29 cellular contexts compared by ENCODE assay signal in the genomic region with DNA sequence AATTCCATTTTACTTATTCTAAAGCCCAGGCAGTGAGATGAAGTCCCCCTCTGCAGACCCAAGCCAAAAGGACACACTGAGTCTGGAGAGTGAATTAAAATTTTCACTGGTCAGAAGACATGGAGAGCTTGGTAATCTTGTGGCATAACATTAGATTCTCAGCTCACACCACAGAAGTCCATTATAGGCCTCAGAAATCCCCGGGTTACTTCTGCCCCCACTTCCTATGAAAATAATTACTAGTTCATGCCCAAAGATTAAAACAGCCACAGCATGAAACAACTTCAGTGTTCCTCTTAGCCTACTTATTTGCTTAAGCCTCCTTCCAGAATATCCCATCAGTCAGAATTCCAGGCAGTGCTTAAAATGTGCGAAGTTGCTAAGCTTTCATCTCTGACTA.
"Had no signal": no experiment of that assay in that cellular context is flagged by ENCODE, and none has a peak within 500 bp of the region (broad histone marks: within the 10 kb centered on the region; RNA-seq: fewer than 3 reads in every experiment).

No MANE protein-coding gene starts in this region.

- H3K27ac Mint-ChIP-seq: activated CD4-positive, alpha-beta memory T cell treated with anti-CD3 and anti-CD28 coated beads for 36 hours; activated CD4-positive, alpha-beta T cell treated with anti-CD3 and anti-CD28 coated beads, Interleukin-2, amount 10 ng/mL, durations not matched to agents 24 days and 14 days; activated T-helper 1 cell treated with anti-CD3 and anti-CD28 coated beads, Interleukin-12 subunit alpha, Interleukin-12 subunit beta, Interleukin-2, Interleukin-4 antibody, amounts not matched to agents 30 ng/mL and 10 ng/mL and 1 ng/mL, durations not matched to agents 14 hours and 24 hours and 36 hours; natural killer cell treated with Interleukin-12 subunit alpha and Interleukin-12 subunit beta and Interleukin-15 and Interleukin-18, amount 100 ng/mL, for 72 hours; T-helper 17 cell had no signal

- ATAC-seq: body of pancreas; left lung; lower lobe of right lung; natural killer cell treated with Interleukin-12 subunit alpha and Interleukin-12 subunit beta and Interleukin-15 and Interleukin-18, amount 100 ng/mL, for 72 hours; psoas muscle; T-helper 17 cell; upper lobe of right lung had no signal

- H3K4me1 ChIP-seq: body of pancreas, colonic mucosa, left lung, lower lobe of right lung, psoas muscle, right atrium auricular region, suprapubic skin, tibial artery, upper lobe of right lung had no signal

- H3K4me3 ChIP-seq: body of pancreas, colonic mucosa, dorsolateral prefrontal cortex, left lung, lower lobe of right lung, ovary, psoas muscle, right atrium auricular region, suprapubic skin, tibial artery, upper lobe of right lung had no signal

- H3K9me3 Mint-ChIP-seq: activated CD4-positive, alpha-beta memory T cell treated with anti-CD3 and anti-CD28 coated beads for 36 hours; activated CD4-positive, alpha-beta T cell treated with anti-CD3 and anti-CD28 coated beads, Interleukin-2, amount 10 ng/mL, durations not matched to agents 24 days and 14 days; activated T-helper 1 cell treated with anti-CD3 and anti-CD28 coated beads, Interleukin-12 subunit alpha, Interleukin-12 subunit beta, Interleukin-2, Interleukin-4 antibody, amounts not matched to agents 30 ng/mL and 10 ng/mL and 1 ng/mL, durations not matched to agents 14 hours and 24 hours and 36 hours had no signal

- H3K9me3 ChIP-seq: body of pancreas, colonic mucosa, left lung, lower lobe of right lung, neutrophil, ovary, psoas muscle, right atrium auricular region, suprapubic skin, tibial artery, upper lobe of right lung had no signal

- H3K4me3 Mint-ChIP-seq: activated CD4-positive, alpha-beta memory T cell treated with anti-CD3 and anti-CD28 coated beads for 36 hours; activated CD4-positive, alpha-beta T cell treated with anti-CD3 and anti-CD28 coated beads, Interleukin-2, amount 10 ng/mL, durations not matched to agents 24 days and 14 days; activated T-helper 1 cell treated with anti-CD3 and anti-CD28 coated beads, Interleukin-12 subunit alpha, Interleukin-12 subunit beta, Interleukin-2, Interleukin-4 antibody, amounts not matched to agents 30 ng/mL and 10 ng/mL and 1 ng/mL, durations not matched to agents 14 hours and 24 hours and 36 hours; natural killer cell treated with Interleukin-12 subunit alpha and Interleukin-12 subunit beta and Interleukin-15 and Interleukin-18, amount 100 ng/mL, for 72 hours; T-helper 17 cell had no signal

- H3K36me3 Mint-ChIP-seq: activated CD4-positive, alpha-beta memory T cell treated with anti-CD3 and anti-CD28 coated beads for 36 hours; natural killer cell treated with Interleukin-12 subunit alpha and Interleukin-12 subunit beta and Interleukin-15 and Interleukin-18, amount 100 ng/mL, for 72 hours had no signal

- H3K4me1 Mint-ChIP-seq: activated CD4-positive, alpha-beta T cell treated with anti-CD3 and anti-CD28 coated beads, Interleukin-2, amount 10 ng/mL, durations not matched to agents 24 days and 14 days; T-helper 17 cell had no signal

- H3K27me3 Mint-ChIP-seq: activated CD4-positive, alpha-beta memory T cell treated with anti-CD3 and anti-CD28 coated beads for 36 hours; natural killer cell treated with Interleukin-12 subunit alpha and Interleukin-12 subunit beta and Interleukin-15 and Interleukin-18, amount 100 ng/mL, for 72 hours had no signal

- H3K27ac ChIP-seq: body of pancreas, colonic mucosa, dorsolateral prefrontal cortex, left lung, lower lobe of right lung, neutrophil, ovary, psoas muscle, right atrium auricular region, suprapubic skin, tibial artery, upper lobe of right lung had no signal

- DNase-seq: activated CD4-positive, alpha-beta memory T cell treated with anti-CD3 and anti-CD28 coated beads for 36 hours; activated CD4-positive, alpha-beta T cell treated with anti-CD3 and anti-CD28 coated beads, Interleukin-2, amount 10 ng/mL, durations not matched to agents 24 days and 14 days; activated CD4-positive, CD25-positive, alpha-beta regulatory T cell treated with anti-CD3 and anti-CD28 coated beads, Interleukin-2, amount 50 U/mL, for 72 hours; activated CD8-positive, alpha-beta memory T cell treated with anti-CD3 and anti-CD28 coated beads, Interleukin-2, amount 50 U/mL, for 4 hours; activated effector memory CD4-positive, alpha-beta T cell treated with anti-CD3 and anti-CD28 coated beads, Interleukin-2, amount 50 U/mL, for 16 hours; activated naive CD4-positive, alpha-beta T cell treated with anti-CD3 and anti-CD28 coated beads, Interleukin-2, amount 50 U/mL, for 16 hours; activated T-cell treated with anti-CD3 and anti-CD28 coated beads, Interleukin-2, amount 50 U/mL, for 1 hour; body of pancreas; cerebellar nuclear complex; colonic mucosa; dorsolateral prefrontal cortex; effector memory CD4-positive, alpha-beta T cell; glutamatergic neuron; left lung; lower lobe of right lung; mesenchymal stem cell; ovary; psoas muscle; stimulated activated CD4-positive, alpha-beta T cell treated with anti-CD3 and anti-CD28 coated beads, Interleukin-15, amount 100 ng/mL, for 24 hours; stimulated activated CD4-positive, alpha-beta T cell treated with anti-CD3 and anti-CD28 coated beads, Interleukin-2, amount 100 ng/mL, for 24 hours; stimulated activated naive CD4-positive, alpha-beta T cell; T-helper 17 cell; tibial artery; upper lobe of right lung had no signal

- H3K27me3 ChIP-seq: body of pancreas, colonic mucosa, dorsolateral prefrontal cortex, left lung, neutrophil, ovary, right atrium auricular region, suprapubic skin, tibial artery, upper lobe of right lung had no signal

- H3K36me3 ChIP-seq: colonic mucosa, left lung, lower lobe of right lung, neutrophil, ovary, right atrium auricular region, suprapubic skin, tibial artery, upper lobe of right lung had no signal
